In genomic region chr11:46555269-46556054, GRCh38 we compare ENCODE assay signal across 7 cellular contexts. TPM values are rescaled to one million over a fixed set of nuclear protein-coding genes. Genes with fewer than 3 reads are reported as not detected.
A peak's percentile ranks its signal among the peaks of the same experiment; 100 is the strongest.
DNase-seq lines count a peak whose midpoint lies in the region; ATAC-seq and TF ChIP-seq lines count a peak whose summit lies in the region.

No MANE protein-coding gene starts in this region.

- no peaks in the 10 kb centered on the region for H3K9me3 Mint-ChIP-seq in endothelial cell (ENCODE audit: unreplicated experiment)
- no peaks in the 10 kb centered on the region for H3K9me3 Mint-ChIP-seq in stimulated activated memory B cell treated with anti-CD40 and anti-IgM and Interleukin-4, amounts not matched to agents 10 μg/mL and 1 μg/mL and 100 μg/mL, for 72 hours

- no peaks in the 10 kb centered on the region for H3K36me3 Mint-ChIP-seq in endothelial cell (ENCODE audit: low read depth, unreplicated experiment)
- H3K36me3 Mint-ChIP-seq in stimulated activated memory B cell treated with anti-CD40 and anti-IgM and Interleukin-4, amounts not matched to agents 10 μg/mL and 1 μg/mL and 100 μg/mL, for 72 hours: peaks cover 9% of the 10 kb centered on the region

- DNase-seq in MV-4-11 (lab: John Stamatoyannopoulos, UW) (peak; percentile 19), endothelial cell (ENCODE audit: low spot score) (no peak), SIG-M5 treated with dmso at 0.1 percent for 504 hours (lab: John Stamatoyannopoulos, UW; ENCODE audit: unreplicated experiment) (no peak), COLO829 (ENCODE audit: low spot score) (no peak), NCI-H146 (lab: John Stamatoyannopoulos, UW) (no peak)

- peaks cover 22% of the 10 kb centered on the region for H3K4me1 Mint-ChIP-seq in endothelial cell (ENCODE audit: unreplicated experiment)
- peaks cover 38% of the 10 kb centered on the region for H3K4me1 Mint-ChIP-seq in stimulated activated memory B cell treated with anti-CD40 and anti-IgM and Interleukin-4, amounts not matched to agents 10 μg/mL and 1 μg/mL and 100 μg/mL, for 72 hours

- ATAC-seq in GM21447 (IDR thresholded peaks at IDR 0.05; ENCODE audit: unreplicated experiment): peak; percentile 54
- ATAC-seq in stimulated activated memory B cell treated with anti-CD40 and anti-IgM and Interleukin-4, amounts not matched to agents 10 μg/mL and 1 μg/mL and 100 μg/mL, for 72 hours: peak; percentile 82

- H3K27me3 Mint-ChIP-seq in endothelial cell (ENCODE audit: unreplicated experiment): no peaks in the 10 kb centered on the region
- no peaks in the 10 kb centered on the region for H3K27me3 Mint-ChIP-seq in stimulated activated memory B cell treated with anti-CD40 and anti-IgM and Interleukin-4, amounts not matched to agents 10 μg/mL and 1 μg/mL and 100 μg/mL, for 72 hours

- no peak overlapping the region for H3K4me3 Mint-ChIP-seq in endothelial cell (ENCODE audit: unreplicated experiment)
- H3K4me3 Mint-ChIP-seq in stimulated activated memory B cell treated with anti-CD40 and anti-IgM and Interleukin-4, amounts not matched to agents 10 μg/mL and 1 μg/mL and 100 μg/mL, for 72 hours: no peak overlapping the region

- peak overlapping the region; percentile 95 for H3K27ac Mint-ChIP-seq in endothelial cell (ENCODE audit: unreplicated experiment)
- H3K27ac Mint-ChIP-seq in stimulated activated memory B cell treated with anti-CD40 and anti-IgM and Interleukin-4, amounts not matched to agents 10 μg/mL and 1 μg/mL and 100 μg/mL, for 72 hours: peak overlapping the region; percentile 58

- no peak for TF ChIP-seq CTCF in endothelial cell (IDR thresholded peaks at IDR 0.05; ENCODE audit: unreplicated experiment)

RNA-seq across cellular contexts. Expression of gene AMBRA1, which starts 38.4 kb away (rescaled TPM):
- total RNA-seq in endothelial cell (ENCODE audit: unreplicated experiment): 36.9 TPM
